8 cellular contexts compared by ENCODE assay signal in the genomic region with DNA sequence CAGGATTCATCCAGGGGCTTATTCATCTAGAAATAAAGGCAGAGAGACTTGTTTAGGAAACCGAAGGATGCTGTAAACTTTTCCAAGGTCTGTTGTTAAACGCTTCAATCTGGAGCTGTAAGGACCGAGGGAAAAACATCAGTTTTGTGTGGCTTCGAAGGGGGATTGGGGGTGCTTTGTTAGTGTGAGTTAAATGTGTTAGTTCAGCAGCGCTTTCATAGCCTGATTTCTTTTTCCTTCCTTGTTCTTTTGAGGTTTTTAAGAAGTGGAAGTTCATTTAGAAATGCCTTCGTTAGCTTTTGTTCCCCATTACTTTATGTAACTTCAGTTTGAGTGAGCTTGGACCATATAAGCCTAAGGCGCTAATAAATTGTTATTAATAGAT. TPM values are rescaled to one million over a fixed set of nuclear protein-coding genes. Genes with fewer than 3 reads are reported as not detected.
A peak's percentile ranks its signal among the peaks of the same experiment; 100 is the strongest.
DNase-seq lines count a peak whose midpoint lies in the region; ATAC-seq and TF ChIP-seq lines count a peak whose summit lies in the region.

No MANE protein-coding gene starts in this region.

- H3K4me1 Mint-ChIP-seq in T-helper 17 cell, result peaks cover 39% of the 10 kb centered on the region

- H3K27ac Mint-ChIP-seq in T-helper 17 cell, result peak overlapping the region; percentile 72

- CTCF ChIA-PET in HEK293 (lab: Yijun Ruan, JAX), result interaction anchor here (0.8 to 1.1 kb wide), 2 partner anchors 23 to 249 kb away, joined by 3 read pairs; no protein-coding TSS in a partner anchor

- H3K4me3 Mint-ChIP-seq in T-helper 17 cell, result peak overlapping the region; percentile 100

- H3K4me3 ChIP-seq in HEK293 (ENCODE audit: low read depth, low read length), result peak overlapping the region; percentile 73
- H3K4me3 ChIP-seq in skeletal muscle cell (ENCODE audit: low read depth, low read length), result peak overlapping the region; percentile 96

- POLR2A ChIA-PET in HEK293 (lab: Yijun Ruan, JAX), result no interaction called here

- H3K27ac ChIP-seq in HEK293 (ENCODE audit: extremely low read depth, low read depth, low read length), result no peak overlapping the region

- no peaks in the 10 kb centered on the region for H3K27me3 Mint-ChIP-seq in T-helper 17 cell

- ATAC-seq in T-helper 17 cell, result no peak

- no peak for TF ChIP-seq CTCF in HEK293 (tag by site-specific recombination; IDR thresholded peaks at IDR 0.05)

- H3K9me3 ChIP-seq in HEK293 (ENCODE audit: control insufficient read depth, insufficient read depth, low read depth, low read length), result no peaks in the 10 kb centered on the region
- no peaks in the 10 kb centered on the region for H3K9me3 ChIP-seq in T-helper 17 cell (ENCODE audit: control insufficient read depth, low read length, poor library complexity, severe bottlenecking)

- intact Hi-C loops in posterior cingulate gyrus (cut with DNase I), result no loop called here

- peaks cover 7% of the 10 kb centered on the region for H3K36me3 Mint-ChIP-seq in T-helper 17 cell (ENCODE audit: low read depth)

- peaks cover 2% of the 10 kb centered on the region; the same call in 1 of the 2 replicates for H3K4me1 ChIP-seq in HEK293 (ENCODE audit: control insufficient read depth, insufficient read depth, low read length)

- DNase-seq in T-helper 17 cell (no peak), fibroblast of peridontal ligament (ENCODE audit: extremely low read depth) (peak; percentile 35), skeletal muscle cell (ENCODE audit: low read depth) (no peak), posterior cingulate gyrus (no peak), D341Med (ENCODE audit: low spot score) (no peak), SHP77 (lab: John Stamatoyannopoulos, UW) (no peak), middle frontal gyrus (ENCODE audit: extremely low spot score, low spot score) (no peak)

- H3K36me3 ChIP-seq in HEK293 (ENCODE audit: control insufficient read depth in 2 of 2, insufficient read depth in 1 of 2, low read length in 2 of 2), result peaks cover under 1 to 6% of the 10 kb centered on the region in 2 experiments; a peak in 2 of 3 replicates

TF ChIP-seq in HEK293, 187 proteins besides CTCF, POLR2A, EP300 and RAD21:
- no peak for TF ChIP-seq ZNF677 (tag by site-specific recombination; IDR thresholded peaks at IDR 0.05)
TF ChIP-seq in HEK293: peak in this region for 0.

RNA-seq across cellular contexts. Expression of a gene that starts 1.5 kb away (rescaled TPM):
- total RNA-seq in T-helper 17 cell, result 10 to 100 TPM in 1 of 2 donors, 1 to 10 TPM in 1; 9.6 to 10.0 TPM

RNA-seq across cellular contexts. Expression of a gene that starts 2.7 kb away (rescaled TPM):
- 10 to 100 TPM; 30.1 to 36.3 TPM for total RNA-seq in T-helper 17 cell
